17 cellular contexts compared by ENCODE assay signal in genomic region chr6:85792278-85792677, GRCh38.
"Had no signal": no experiment of that assay in that cellular context is flagged by ENCODE, and none has a peak within 500 bp of the region (broad histone marks: within the 10 kb centered on the region; RNA-seq: fewer than 3 reads in every experiment).

No MANE protein-coding gene starts in this region.

- ATAC-seq: activated CD4-positive, alpha-beta T cell treated with anti-CD3 and anti-CD28 coated beads for 36 hours; right cardiac atrium; stimulated activated naive CD8-positive, alpha-beta T cell treated with anti-CD3 and anti-CD28 coated beads, Interleukin-15, Interleukin-2, amounts not matched to agents 100 U/mL and 50 U/mL, for 24 hours; T-helper 17 cell had no signal

- H3K27me3 ChIP-seq: transverse colon had no signal

- H3K4me3 ChIP-seq: prostate gland, smooth muscle cell, transverse colon had no signal

- DNase-seq: activated CD4-positive, alpha-beta memory T cell treated with anti-CD3 and anti-CD28 coated beads, Interleukin-2, amount 10 ng/mL, durations not matched to agents 7 days and 5 days; activated CD4-positive, alpha-beta T cell treated with anti-CD3 and anti-CD28 coated beads for 36 hours; activated CD8-positive, alpha-beta memory T cell treated with anti-CD3 and anti-CD28 coated beads, Interleukin-2, amount 50 U/mL, for 4 hours; activated gamma-delta T cell treated with Interleukin-2 at 50 U/mL for 16 hours; activated T-cell treated with anti-CD3 and anti-CD28 coated beads, Interleukin-2, amount 50 U/mL, for 48 hours; amygdala; cerebellar nuclear complex; effector memory CD4-positive, alpha-beta T cell; glutamatergic neuron; hypothalamus; right cardiac atrium; stimulated activated CD4-positive, alpha-beta T cell treated with anti-CD3 and anti-CD28 coated beads, Interleukin-4, amount 100 ng/mL, for 4 hours; stimulated activated naive CD8-positive, alpha-beta T cell treated with anti-CD3 and anti-CD28 coated beads, Interleukin-15, Interleukin-2, amounts not matched to agents 100 U/mL and 50 U/mL, for 24 hours; T-helper 17 cell; transverse colon had no signal

- H3K27ac ChIP-seq: prostate gland, transverse colon had no signal

- H3K4me1 ChIP-seq: prostate gland, transverse colon had no signal
